Comparison of ENCODE assay signal across 12 cellular contexts in genomic region chr3:55708242-55708641, GRCh38.
"Had no signal": no experiment of that assay in that cellular context is flagged by ENCODE, and none has a peak within 500 bp of the region (broad histone marks: within the 10 kb centered on the region; RNA-seq: fewer than 3 reads in every experiment).

No MANE protein-coding gene starts in this region.

- H3K9me3 ChIP-seq: gastroesophageal sphincter, suprapubic skin, upper lobe of left lung had no signal

- H3K27me3 ChIP-seq: gastroesophageal sphincter, upper lobe of left lung had no signal

- ATAC-seq: effector memory CD8-positive, alpha-beta T cell; gastroesophageal sphincter; natural killer cell treated with Interleukin-12 subunit alpha and Interleukin-12 subunit beta and Interleukin-15 and Interleukin-18, amount 100 ng/mL, for 72 hours; T-helper 17 cell had no signal

- H3K4me3 ChIP-seq: gastroesophageal sphincter, suprapubic skin, upper lobe of left lung had no signal

- H3K4me1 ChIP-seq: suprapubic skin, upper lobe of left lung had no signal

- H3K27ac ChIP-seq: epithelial cell of prostate, gastroesophageal sphincter, suprapubic skin, upper lobe of left lung had no signal

- DNase-seq: activated B cell treated with CpG ODN at 0.5 μM for 24 hours; activated CD4-positive, alpha-beta T cell treated with anti-CD3 and anti-CD28 coated beads, Interleukin-2, amount 10 ng/mL, durations not matched to agents 7 days and 5 days; activated CD8-positive, alpha-beta memory T cell treated with anti-CD3 and anti-CD28 coated beads for 24 hours; effector memory CD8-positive, alpha-beta T cell; stimulated activated CD4-positive, alpha-beta T cell treated with anti-CD3 and anti-CD28 coated beads, Interleukin-2, amount 100 ng/mL, for 48 hours; stimulated activated naive CD4-positive, alpha-beta T cell treated with Interleukin-2 at 50 U/mL for 16 hours; T-helper 17 cell; upper lobe of left lung had no signal

- H3K36me3 ChIP-seq: gastroesophageal sphincter, suprapubic skin, upper lobe of left lung had no signal
